ENCODE assay signal across 19 cellular contexts in the genomic region with DNA sequence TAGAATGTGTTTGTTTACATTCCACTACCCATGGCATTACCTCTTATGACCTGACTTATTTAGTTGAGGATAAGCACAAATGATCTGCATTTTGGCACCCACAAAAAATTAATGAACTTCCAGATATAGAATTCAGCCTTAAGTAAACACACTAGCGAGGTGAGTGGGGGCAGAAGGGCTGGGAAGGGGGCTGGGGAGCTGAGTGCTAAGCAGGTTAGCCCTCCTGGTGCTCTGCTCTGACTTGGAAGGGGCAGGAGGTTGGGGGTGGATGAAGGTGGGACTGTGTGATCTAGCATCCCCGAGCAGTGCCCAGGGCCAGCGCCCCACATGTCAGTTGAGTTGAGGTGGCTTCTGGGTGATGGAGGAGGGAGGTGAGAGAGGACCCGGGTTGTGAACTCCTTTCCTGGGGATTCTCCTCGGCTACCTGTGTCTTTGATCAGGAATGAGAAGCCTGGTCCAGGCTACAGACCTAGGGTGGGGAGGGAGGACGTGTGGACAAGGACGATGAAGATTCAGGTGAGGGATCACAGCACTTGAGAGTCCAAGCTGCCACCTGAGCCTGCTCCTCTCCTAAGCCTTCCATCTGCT.
A peak's percentile ranks its signal among the peaks of the same experiment; 100 is the strongest.
DNase-seq lines count a peak whose midpoint lies in the region; ATAC-seq and TF ChIP-seq lines count a peak whose summit lies in the region.
"Had no signal": no experiment of that assay in that cellular context is flagged by ENCODE, and none has a peak within 500 bp of the region (broad histone marks: within the 10 kb centered on the region; RNA-seq: fewer than 3 reads in every experiment).

No MANE protein-coding gene starts in this region.

- no peak overlapping the region for H3K27ac Mint-ChIP-seq in type B pancreatic cell
- H3K27ac Mint-ChIP-seq: GM23338 had no signal

- peaks cover 10% of the 10 kb centered on the region for H3K9me3 Mint-ChIP-seq in type B pancreatic cell

- H3K4me3 Mint-ChIP-seq in type B pancreatic cell, result no peak overlapping the region
- H3K4me3 Mint-ChIP-seq: GM23338 had no signal

- peaks cover 31% of the 10 kb centered on the region for H3K4me1 Mint-ChIP-seq in type B pancreatic cell (ENCODE audit: unreplicated experiment)

- peak; percentile 30 for DNase-seq in activated CD8-positive, alpha-beta memory T cell treated with anti-CD3 and anti-CD28 coated beads for 24 hours
- no peak for DNase-seq in activated CD8-positive, alpha-beta memory T cell treated with anti-CD3 and anti-CD28 coated beads, Interleukin-2, amount 50 U/mL, for 4 hours
- peak; percentile 13 for DNase-seq in activated CD8-positive, alpha-beta memory T cell treated with anti-CD3 and anti-CD28 coated beads, Interleukin-2, amount 50 U/mL, for 48 hours
- DNase-seq in left lobe of liver (ENCODE audit: low spot score), result peak; percentile 21
- DNase-seq in type B pancreatic cell (ENCODE audit: extremely low spot score, unreplicated experiment), result peak; percentile 40
- no peak for DNase-seq in ACHN
- DNase-seq in activated naive CD4-positive, alpha-beta T cell (lab: John Stamatoyannopoulos, UW), result no peak
- no peak for DNase-seq in A172 (ENCODE audit: low spot score)
- DNase-seq: 8988T, C1 segment of cervical spinal cord, GF-D8, KBM-7, MV-4-11, NCI-H2029 treated with DMSO at 0.1 percent for 48 hours, NCI-H510A, NCI-H82, PC-9 had no signal

- in situ Hi-C loops in ACHN (cut with HindIII; ENCODE audit: low pct_ligation_motif_present, low pct_unique_long_range_greater_than_20kb, low sequenced_read_pairs), result no loop called here

- H3K36me3 Mint-ChIP-seq in type B pancreatic cell, result no peaks in the 10 kb centered on the region

- no peaks in the 10 kb centered on the region for H3K27me3 Mint-ChIP-seq in type B pancreatic cell

- ATAC-seq in left lobe of liver, result no peak
- ATAC-seq: GM23338, HCT116 had no signal

- TF ChIP-seq CTCF in type B pancreatic cell (conservative IDR thresholded peaks at IDR 0.05), result no peak

Comparison
In these comparisons a context has a peak if more than half of its experiments do, and no peak if none do; other contexts are left out.
1. DNase-seq: peak in activated CD8-positive, alpha-beta memory T cell treated with anti-CD3 and anti-CD28 coated beads for 24 hours (single experiment), activated CD8-positive, alpha-beta memory T cell treated with anti-CD3 and anti-CD28 coated beads, Interleukin-2, amount 50 U/mL, for 48 hours (single experiment), left lobe of liver (single experiment) and type B pancreatic cell (single experiment); none in activated CD8-positive, alpha-beta memory T cell treated with anti-CD3 and anti-CD28 coated beads, Interleukin-2, amount 50 U/mL, for 4 hours (single experiment), ACHN (single experiment), activated naive CD4-positive, alpha-beta T cell (0 of 4) and A172 (single experiment).